ENCODE assay signal across 16 cellular contexts in the genomic region with DNA sequence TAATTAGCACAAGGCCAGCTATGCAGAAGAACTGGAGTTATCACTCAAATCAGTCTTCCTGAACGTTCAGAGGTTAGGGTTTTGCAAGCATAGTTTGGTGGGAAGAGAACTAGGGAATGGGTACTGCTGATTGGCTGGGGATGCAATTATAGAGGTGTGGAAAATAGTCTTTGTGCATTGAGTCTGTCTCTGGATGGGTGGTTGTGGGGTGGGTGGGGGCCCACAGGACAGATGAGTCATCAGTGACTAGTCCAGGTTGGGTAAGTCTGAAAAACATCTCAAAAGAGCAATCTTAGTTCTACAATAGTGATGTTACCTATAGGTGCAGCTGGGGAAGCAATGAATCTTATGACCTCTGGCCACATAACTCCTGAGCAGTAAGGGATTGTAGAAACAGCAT.
A peak's percentile ranks its signal among the peaks of the same experiment; 100 is the strongest.
DNase-seq lines count a peak whose midpoint lies in the region; TF ChIP-seq lines count a peak whose summit lies in the region.
"Had no signal": no experiment of that assay in that cellular context is flagged by ENCODE, and none has a peak within 500 bp of the region (broad histone marks: within the 10 kb centered on the region; RNA-seq: fewer than 3 reads in every experiment).

No MANE protein-coding gene starts in this region.

- DNase-seq in MCF 10A (ENCODE audit: unreplicated experiment) (peak; percentile 60), breast epithelium (ENCODE audit: low spot score in 2 of 2) (no peak), NB4 (ENCODE audit: low read depth) (peak; percentile 11), epithelial cell of esophagus (ENCODE audit: low read depth) (peak; percentile 79), type B pancreatic cell (ENCODE audit: extremely low spot score, unreplicated experiment) (no peak), NCI-H1436 (lab: John Stamatoyannopoulos, UW) (no peak), NCI-H69 (lab: John Stamatoyannopoulos, UW) (no peak), NCI-H446 (lab: John Stamatoyannopoulos, UW) (no peak)
- DNase-seq: amygdala; BE2C; dorsolateral prefrontal cortex; foreskin melanocyte; kidney; NCI-H2227 treated with DMSO at 0.1 percent for 48 hours; Peyer's patch; stimulated activated naive B cell treated with anti-CD40 and anti-IgM and Interleukin-4, amounts not matched to agents 10 μg/mL and 1 μg/mL and 100 μg/mL, for 72 hours had no signal

- H3K4me3 ChIP-seq in breast epithelium (no peak overlapping the region), NB4 (ENCODE audit: low read depth, low read length) (no peak overlapping the region), epithelial cell of esophagus (ENCODE audit: low read length) (no peak overlapping the region)
- H3K4me3 ChIP-seq: dorsolateral prefrontal cortex, Peyer's patch had no signal

- H3K27ac Mint-ChIP-seq in MCF 10A (ENCODE audit: low read depth, unreplicated experiment) (peak overlapping the region; percentile 88), type B pancreatic cell (peak overlapping the region; percentile 31)
- H3K27ac Mint-ChIP-seq: stimulated activated naive B cell treated with anti-CD40 and anti-IgM and Interleukin-4, amounts not matched to agents 10 μg/mL and 1 μg/mL and 100 μg/mL, for 72 hours had no signal

- intact Hi-C loops in MCF 10A (cut with micrococcal nuclease): no loop called here
- intact Hi-C loops in breast epithelium (cut with DNase I; ENCODE audit: low total_unique reads): no loop called here

- H3K4me3 Mint-ChIP-seq in MCF 10A (ENCODE audit: unreplicated experiment) (no peak overlapping the region), type B pancreatic cell (no peak overlapping the region)
- H3K4me3 Mint-ChIP-seq: stimulated activated naive B cell treated with anti-CD40 and anti-IgM and Interleukin-4, amounts not matched to agents 10 μg/mL and 1 μg/mL and 100 μg/mL, for 72 hours had no signal

- H3K4me1 ChIP-seq in breast epithelium: peaks cover 0 to 8% of the 10 kb centered on the region in 2 donors
- H3K4me1 ChIP-seq: BE2C had no signal

- POLR2A ChIA-PET in MCF 10A (lab: Yijun Ruan, JAX): interaction anchor here (4.0 kb wide), 1 partner anchor 12 kb away, joined by 24 read pairs; no protein-coding TSS in a partner anchor

- H3K27ac ChIP-seq in breast epithelium: no peak overlapping the region
- H3K27ac ChIP-seq: dorsolateral prefrontal cortex, Peyer's patch had no signal

- TF ChIP-seq CTCF in MCF 10A (IDR thresholded peaks at IDR 0.05; ENCODE audit: unreplicated experiment): no peak
- TF ChIP-seq CTCF in breast epithelium (IDR thresholded peaks at IDR 0.05): no peak
- TF ChIP-seq CTCF in NB4 (IDR thresholded peaks at IDR 0.05; ENCODE audit: low read depth, low read length): no peak
- no peak for TF ChIP-seq CTCF in epithelial cell of esophagus (IDR thresholded peaks at IDR 0.05; ENCODE audit: insufficient read depth, low read depth, low read length, missing control alignments)
- no peak for TF ChIP-seq CTCF in type B pancreatic cell (conservative IDR thresholded peaks at IDR 0.05)

- TF ChIP-seq POLR2A in breast epithelium (IDR thresholded peaks at IDR 0.05): no peak
- TF ChIP-seq POLR2A in NB4 (IDR thresholded peaks at IDR 0.05; ENCODE audit: extremely low read depth, insufficient read length): no peak

- no TSS peak for BruUV-seq in MCF 10A (replicated peaks; lab: Mats Ljungman, UMichigan)

- CTCF ChIA-PET in MCF 10A (lab: Yijun Ruan, JAX): interaction anchor here (1.4 kb wide), 1 partner anchor 25 kb away, joined by 4 read pairs; no protein-coding TSS in a partner anchor

- H3K9me3 Mint-ChIP-seq in MCF 10A (ENCODE audit: unreplicated experiment) (peaks cover 8% of the 10 kb centered on the region), type B pancreatic cell (peaks cover 4% of the 10 kb centered on the region)

- no peaks in the 10 kb centered on the region for H3K27me3 Mint-ChIP-seq in MCF 10A (ENCODE audit: insufficient read depth, unreplicated experiment)
- H3K27me3 Mint-ChIP-seq in type B pancreatic cell: peaks cover 5% of the 10 kb centered on the region

- H3K36me3 ChIP-seq in breast epithelium: no peaks in the 10 kb centered on the region
- H3K36me3 ChIP-seq: BE2C, Peyer's patch had no signal

- H3K27me3 ChIP-seq in breast epithelium: no peaks in the 10 kb centered on the region
- H3K27me3 ChIP-seq: BE2C, dorsolateral prefrontal cortex, Peyer's patch had no signal

- H3K4me1 Mint-ChIP-seq in MCF 10A (ENCODE audit: insufficient read depth, unreplicated experiment): peaks cover 29% of the 10 kb centered on the region
- peaks cover 20% of the 10 kb centered on the region for H3K4me1 Mint-ChIP-seq in type B pancreatic cell (ENCODE audit: unreplicated experiment)

- H3K36me3 Mint-ChIP-seq in MCF 10A (ENCODE audit: insufficient read depth, unreplicated experiment) (no peaks in the 10 kb centered on the region), type B pancreatic cell (peaks cover 3% of the 10 kb centered on the region)

- peaks cover 0 to 4% of the 10 kb centered on the region in 2 donors for H3K9me3 ChIP-seq in breast epithelium
- H3K9me3 ChIP-seq: BE2C had no signal

Comparison
In these comparisons a context has a peak if more than half of its experiments do, and no peak if none do; other contexts are left out.
1. DNase-seq: peak in MCF 10A (single experiment), NB4 (single experiment) and epithelial cell of esophagus (single experiment); none in breast epithelium (0 of 2), type B pancreatic cell (single experiment), NCI-H1436 (single experiment), NCI-H69 (single experiment) and NCI-H446 (0 of 2).